In genomic region chr7:120951826-120952225, GRCh38 we compare ENCODE assay signal across 9 cellular contexts. TPM values are rescaled to one million over a fixed set of nuclear protein-coding genes. Genes with fewer than 3 reads are reported as not detected.
A peak's percentile ranks its signal among the peaks of the same experiment; 100 is the strongest.
DNase-seq lines count a peak whose midpoint lies in the region; ATAC-seq and TF ChIP-seq lines count a peak whose summit lies in the region.
"Had no signal": no experiment of that assay in that cellular context is flagged by ENCODE, and none has a peak within 500 bp of the region (broad histone marks: within the 10 kb centered on the region; RNA-seq: fewer than 3 reads in every experiment).

No MANE protein-coding gene starts in this region.

- H3K27me3 ChIP-seq in DOHH2 (ENCODE audit: control insufficient read depth, low read length) (no peaks in the 10 kb centered on the region), MM.1S (replicated peaks; ENCODE audit: insufficient read depth, low read length) (no peaks in the 10 kb centered on the region)

- no peak for ATAC-seq in GM18502 (IDR thresholded peaks at IDR 0.05; ENCODE audit: poor library complexity, unreplicated experiment)
- no peak for ATAC-seq in HG03521 (IDR thresholded peaks at IDR 0.05; ENCODE audit: unreplicated experiment)

- H3F3A ChIP-seq in DOHH2 (ENCODE audit: control insufficient read depth, insufficient read depth): no peaks in the 10 kb centered on the region
- peaks cover 7% of the 10 kb centered on the region for H3F3A ChIP-seq in MM.1S (ENCODE audit: insufficient read depth, low read length)

- H3K27me3 Mint-ChIP-seq in osteocyte (ENCODE audit: unreplicated experiment): peaks cover 9% of the 10 kb centered on the region

- peaks cover 18% of the 10 kb centered on the region for H3K4me1 Mint-ChIP-seq in osteocyte (ENCODE audit: unreplicated experiment)

- H3K9me2 ChIP-seq in DOHH2 (replicated peaks; ENCODE audit: control insufficient read depth, low read length) (no peaks in the 10 kb centered on the region), MM.1S (replicated peaks; ENCODE audit: insufficient read depth, low read length) (no peaks in the 10 kb centered on the region)

- H3K4me1 ChIP-seq in DOHH2 (ENCODE audit: control insufficient read depth, low read length) (peaks cover 23% of the 10 kb centered on the region), MM.1S (ENCODE audit: low read length) (peaks cover 7% of the 10 kb centered on the region; the same call in 1 of the 2 replicates)

- TF ChIP-seq CTCF in DOHH2 (IDR thresholded peaks at IDR 0.05; ENCODE audit: low read depth, low read length, poor library complexity, severe bottlenecking): no peak
- no peak for TF ChIP-seq CTCF in MM.1S (IDR thresholded peaks at IDR 0.05; ENCODE audit: low read length)
- no peak for TF ChIP-seq CTCF in choroid plexus epithelial cell (conservative IDR thresholded peaks at IDR 0.05; ENCODE audit: low read depth, low read length)
- TF ChIP-seq CTCF in osteocyte (IDR thresholded peaks at IDR 0.05): no peak

- DNase-seq in MM.1S (peak; percentile 42), choroid plexus epithelial cell (ENCODE audit: low read depth) (no peak), osteocyte (ENCODE audit: extremely low spot score, unreplicated experiment) (no peak), DMS153 (lab: John Stamatoyannopoulos, UW) (no peak), COLO668 (lab: John Stamatoyannopoulos, UW; ENCODE audit: unreplicated experiment) (no peak)
- DNase-seq: effector CD8-positive, alpha-beta T cell had no signal

- H3K27ac ChIP-seq in DOHH2 (ENCODE audit: low read depth, low read length): peak overlapping the region; percentile 85
- H3K27ac ChIP-seq in MM.1S (ENCODE audit: low read length): peak overlapping the region; percentile 93

- H2AFZ ChIP-seq in MM.1S (ENCODE audit: low read length): no peak overlapping the region

- peak overlapping the region; percentile 92 for H3K4me3 Mint-ChIP-seq in osteocyte (ENCODE audit: unreplicated experiment)

- H3K36me3 ChIP-seq in DOHH2 (ENCODE audit: control insufficient read depth, low read length) (peaks cover 53% of the 10 kb centered on the region), MM.1S (replicated peaks; ENCODE audit: insufficient read depth, low read length) (peaks cover 17% of the 10 kb centered on the region; the same call in 1 of the 2 replicates)

- peak overlapping the region; percentile 96 for H3K9ac ChIP-seq in MM.1S (ENCODE audit: low read length)

- no peaks in the 10 kb centered on the region for H4K20me1 ChIP-seq in DOHH2 (ENCODE audit: control insufficient read depth, insufficient read depth, low read depth, low read length)
- no peaks in the 10 kb centered on the region; the same call in 1 of the 2 replicates for H4K20me1 ChIP-seq in MM.1S (ENCODE audit: insufficient read depth, low read length)

- peak overlapping the region; percentile 73 for H3K4me2 ChIP-seq in DOHH2 (ENCODE audit: low read length)
- peak overlapping the region; percentile 66 for H3K4me2 ChIP-seq in MM.1S (ENCODE audit: low read depth, low read length)

- no peaks in the 10 kb centered on the region for H3K9me3 Mint-ChIP-seq in osteocyte (ENCODE audit: unreplicated experiment)

- H3K27ac Mint-ChIP-seq in osteocyte (ENCODE audit: unreplicated experiment): no peak overlapping the region

- H3K36me3 Mint-ChIP-seq in osteocyte (ENCODE audit: unreplicated experiment): peaks cover 16% of the 10 kb centered on the region

- H3K4me3 ChIP-seq in DOHH2 (ENCODE audit: low read length) (peak overlapping the region; percentile 97), MM.1S (ENCODE audit: low read length) (peak overlapping the region; percentile 74), choroid plexus epithelial cell (ENCODE audit: low read depth, low read length) (peak overlapping the region; percentile 2)

- H3K9me3 ChIP-seq in DOHH2 (ENCODE audit: control insufficient read depth, insufficient read depth, low read length) (no peaks in the 10 kb centered on the region), MM.1S (replicated peaks; ENCODE audit: insufficient read depth, low read length) (no peaks in the 10 kb centered on the region)

- peaks cover 43% of the 10 kb centered on the region for H3K79me2 ChIP-seq in DOHH2 (ENCODE audit: control insufficient read depth, low read length)
- H3K79me2 ChIP-seq in MM.1S (ENCODE audit: low read length): peaks cover 40% of the 10 kb centered on the region

RNA-seq across cellular contexts. Expression of gene ING3, which starts 1.2 kb away (rescaled TPM):
- total RNA-seq in osteocyte: 20.2 and 20.7 TPM in 2 replicates

RNA-seq across cellular contexts. Expression of gene CPED1, which starts 36.7 kb away (rescaled TPM):
- 3.4 and 3.9 TPM in 2 replicates for total RNA-seq in osteocyte

Comparison
In these comparisons a context has a peak if more than half of its experiments do, and no peak if none do; other contexts are left out.
1. H3K4me3 ChIP-seq: peak in every context shown above with its lines; median percentile 97 in DOHH2; 74 in MM.1S; 2 in choroid plexus epithelial cell.